Comparison of ENCODE assay signal across 16 cellular contexts in genomic region chr10:124942317-124943169, GRCh38. TPM values are rescaled to one million over a fixed set of nuclear protein-coding genes. Genes with fewer than 3 reads are reported as not detected.
DNase-seq lines count a peak whose midpoint lies in the region; ATAC-seq, FAIRE-seq and TF ChIP-seq lines count a peak whose summit lies in the region.
"Had no signal": no experiment of that assay in that cellular context is flagged by ENCODE, and none has a peak within 500 bp of the region (broad histone marks: within the 10 kb centered on the region; RNA-seq: fewer than 3 reads in every experiment).

No MANE protein-coding gene starts in this region.

- no peaks in the 10 kb centered on the region for H3K36me3 ChIP-seq in right lobe of liver
- no peaks in the 10 kb centered on the region for H3K36me3 ChIP-seq in upper lobe of right lung
- H3K36me3 ChIP-seq: neural progenitor cell had no signal

- FAIRE-seq in RCC 7860 (lab: Jason Lieb, UNC) = no peak
- FAIRE-seq: K562 had no signal

- peaks cover 7% of the 10 kb centered on the region for H3K4me1 Mint-ChIP-seq in T-helper 1 cell treated with Interleukin-12 subunit alpha and Interleukin-12 subunit beta and Interleukin-4 antibody, amounts not matched to agents 30 μg/mL and 1 μg/mL, for 36 hours (ENCODE audit: low read depth)
- peaks cover 35% of the 10 kb centered on the region for H3K4me1 Mint-ChIP-seq in MCF 10A (ENCODE audit: insufficient read depth, unreplicated experiment)

- H3K4me1 ChIP-seq in right lobe of liver (peaks cover 3 to 74% (median 32%) of the 10 kb centered on the region in 4 donors), upper lobe of right lung (peaks cover 32% of the 10 kb centered on the region)
- H3K4me1 ChIP-seq: neural progenitor cell had no signal

- peak overlapping the region; percentile 1 for H3K27ac Mint-ChIP-seq in T-helper 1 cell treated with Interleukin-12 subunit alpha and Interleukin-12 subunit beta and Interleukin-4 antibody, amounts not matched to agents 30 μg/mL and 1 μg/mL, for 36 hours
- H3K27ac Mint-ChIP-seq in MCF 10A (ENCODE audit: low read depth, unreplicated experiment) = peak overlapping the region; percentile 93
- H3K27ac Mint-ChIP-seq: activated CD4-positive, alpha-beta T cell treated with anti-CD3 and anti-CD28 coated beads, Interleukin-2, amount 10 ng/mL, durations not matched to agents 24 days and 14 days had no signal

- BruUV-seq in MCF 10A (replicated peaks; lab: Mats Ljungman, UMichigan) = TSS peak; percentile 41

- no peak overlapping the region for H3K4me3 Mint-ChIP-seq in T-helper 1 cell treated with Interleukin-12 subunit alpha and Interleukin-12 subunit beta and Interleukin-4 antibody, amounts not matched to agents 30 μg/mL and 1 μg/mL, for 36 hours
- H3K4me3 Mint-ChIP-seq in MCF 10A (ENCODE audit: unreplicated experiment) = peak overlapping the region; percentile 28
- H3K4me3 Mint-ChIP-seq: activated CD4-positive, alpha-beta T cell treated with anti-CD3 and anti-CD28 coated beads, Interleukin-2, amount 10 ng/mL, durations not matched to agents 24 days and 14 days; neural progenitor cell had no signal

- TF ChIP-seq POLR2A in right lobe of liver (IDR thresholded peaks at IDR 0.05) = no peak

- no peaks in the 10 kb centered on the region for H3K27me3 Mint-ChIP-seq in T-helper 1 cell treated with Interleukin-12 subunit alpha and Interleukin-12 subunit beta and Interleukin-4 antibody, amounts not matched to agents 30 μg/mL and 1 μg/mL, for 36 hours (ENCODE audit: low read depth)
- H3K27me3 Mint-ChIP-seq in MCF 10A (ENCODE audit: insufficient read depth, unreplicated experiment) = no peaks in the 10 kb centered on the region
- H3K27me3 Mint-ChIP-seq: activated CD4-positive, alpha-beta T cell treated with anti-CD3 and anti-CD28 coated beads, Interleukin-2, amount 10 ng/mL, durations not matched to agents 24 days and 14 days had no signal

- H3K27ac ChIP-seq in right lobe of liver (peak overlapping the region; percentile 16 to 60 (median 22)), upper lobe of right lung (no peak overlapping the region)
- H3K27ac ChIP-seq: neural progenitor cell, SJCRH30 had no signal

- POLR2A ChIA-PET in MCF 10A (lab: Yijun Ruan, JAX) = interaction anchor here (0.8 to 3.2 kb wide), 4 partner anchors 25 to 30 kb away, joined by 3 to 21 read pairs (median 8); no protein-coding TSS in a partner anchor

- no peak for DNase-seq in T-helper 1 cell
- no peak for DNase-seq in MCF 10A (ENCODE audit: unreplicated experiment)
- DNase-seq in right lobe of liver = no peak
- DNase-seq in upper lobe of right lung = no peak
- DNase-seq in RPMI8226 = no peak
- DNase-seq in stimulated activated CD4-positive, alpha-beta T cell treated with anti-CD3 and anti-CD28 coated beads, Interleukin-15, amount 100 ng/mL, for 24 hours = no peak
- DNase-seq in RCC 7860 (ENCODE audit: low spot score) = no peak
- DNase-seq: 8988T; activated CD4-positive, alpha-beta T cell treated with anti-CD3 and anti-CD28 coated beads, Interleukin-2, amount 10 ng/mL, durations not matched to agents 24 days and 14 days; activated naive CD4-positive, alpha-beta T cell treated with anti-CD3 and anti-CD28 coated beads, Interleukin-2, amount 50 U/mL, for 16 hours; effector CD4-positive, alpha-beta T cell; NCI-H2171; SJCRH30 had no signal

- no peak overlapping the region for H3K4me3 ChIP-seq in right lobe of liver
- no peak overlapping the region for H3K4me3 ChIP-seq in upper lobe of right lung
- H3K4me3 ChIP-seq: K562, neural progenitor cell, SJCRH30 had no signal

- 38% methylated on average over 11 of the region's 11 CpGs for WGBS in right lobe of liver (ENCODE audit: insufficient coverage, low coverage, low lambda C conversion rate, missing lambda C conversion rate)

- no peaks in the 10 kb centered on the region for H3K9me3 Mint-ChIP-seq in T-helper 1 cell treated with Interleukin-12 subunit alpha and Interleukin-12 subunit beta and Interleukin-4 antibody, amounts not matched to agents 30 μg/mL and 1 μg/mL, for 36 hours
- H3K9me3 Mint-ChIP-seq in MCF 10A (ENCODE audit: unreplicated experiment) = no peaks in the 10 kb centered on the region
- H3K9me3 Mint-ChIP-seq: activated CD4-positive, alpha-beta T cell treated with anti-CD3 and anti-CD28 coated beads, Interleukin-2, amount 10 ng/mL, durations not matched to agents 24 days and 14 days; neural progenitor cell had no signal

- no peaks in the 10 kb centered on the region for H3K27me3 ChIP-seq in right lobe of liver
- no peaks in the 10 kb centered on the region for H3K27me3 ChIP-seq in upper lobe of right lung
- H3K27me3 ChIP-seq: neural progenitor cell, SJCRH30 had no signal

- TF ChIP-seq CTCF in MCF 10A (IDR thresholded peaks at IDR 0.05; ENCODE audit: unreplicated experiment) (no peak), right lobe of liver (IDR thresholded peaks at IDR 0.05) (no peak), upper lobe of right lung (IDR thresholded peaks at IDR 0.05) (no peak)

- ATAC-seq in right lobe of liver = peak; percentile 26 to 71 (median 66)
- peak; percentile 48 for ATAC-seq in upper lobe of right lung
- ATAC-seq: K562 had no signal

- H3K36me3 Mint-ChIP-seq in T-helper 1 cell treated with Interleukin-12 subunit alpha and Interleukin-12 subunit beta and Interleukin-4 antibody, amounts not matched to agents 30 μg/mL and 1 μg/mL, for 36 hours (ENCODE audit: low read depth) = peaks cover 5% of the 10 kb centered on the region
- peaks cover 7% of the 10 kb centered on the region for H3K36me3 Mint-ChIP-seq in MCF 10A (ENCODE audit: insufficient read depth, unreplicated experiment)

- no peaks in the 10 kb centered on the region for H3K9me3 ChIP-seq in right lobe of liver
- no peaks in the 10 kb centered on the region for H3K9me3 ChIP-seq in upper lobe of right lung
- H3K9me3 ChIP-seq: SJCRH30 had no signal

- intact Hi-C loops in MCF 10A (cut with micrococcal nuclease) = no loop called here
- intact Hi-C loops in right lobe of liver (cut with DNase I) = no loop called here
- intact Hi-C loops in upper lobe of right lung (cut with DNase I) = no loop called here

- CTCF ChIA-PET in MCF 10A (lab: Yijun Ruan, JAX) = no interaction called here

RNA-seq across cellular contexts. Expression of gene ZRANB1, which starts 0.6 kb away (rescaled TPM):
- total RNA-seq in MCF 10A (2022) (17.8 and 23.2 TPM in 2 replicates), right lobe of liver (10 to 100 TPM in 4 of 6 experiments, 1 to 10 TPM in 2; 8.6 to 17.6 (median 11.6) TPM), upper lobe of right lung (20.5 TPM)
